Comparison of ENCODE assay signal across 16 cellular contexts in the genomic region with DNA sequence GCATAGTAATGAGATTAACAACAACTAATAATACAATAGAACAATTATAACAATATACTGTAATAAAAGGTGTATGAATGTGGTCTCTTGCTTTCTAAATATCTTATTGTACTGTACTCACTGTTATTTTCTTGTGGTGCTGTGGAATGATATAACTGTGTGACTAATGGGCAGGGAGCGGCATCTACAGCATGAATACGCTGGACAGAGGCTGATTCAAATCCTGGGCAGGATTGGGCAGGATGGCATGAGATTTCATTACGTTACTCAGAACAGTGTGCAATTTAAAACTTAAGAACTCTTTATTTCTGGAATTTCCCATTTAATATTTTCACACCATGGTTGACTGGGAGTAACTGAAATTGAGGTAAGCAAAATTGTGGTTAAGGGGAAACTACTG.
A peak's percentile ranks its signal among the peaks of the same experiment; 100 is the strongest.
DNase-seq lines count a peak whose midpoint lies in the region; ATAC-seq and TF ChIP-seq lines count a peak whose summit lies in the region.
"Had no signal": no experiment of that assay in that cellular context is flagged by ENCODE, and none has a peak within 500 bp of the region (broad histone marks: within the 10 kb centered on the region; RNA-seq: fewer than 3 reads in every experiment).

No MANE protein-coding gene starts in this region.

- no peaks in the 10 kb centered on the region for H3K9me3 ChIP-seq in mammary epithelial cell (replicated peaks; ENCODE audit: insufficient read depth, low read length)

- H4K5ac ChIP-seq in mesendoderm (ENCODE audit: low read length) = no peak overlapping the region

- H2BK15ac ChIP-seq in mesendoderm (replicated peaks; ENCODE audit: low read depth) = no peak overlapping the region

- no peak overlapping the region for H3K4ac ChIP-seq in mesendoderm (ENCODE audit: low read depth, low read length)

- no TSS peak for BruUV-seq in mammary epithelial cell (replicated peaks; lab: Mats Ljungman, UMichigan)

- CTCF ChIA-PET in mammary epithelial cell (lab: Charles Lee; ENCODE audit: low non-redundant PET) = no interaction called here

- DNase-seq in ELR (ENCODE audit: low read depth) (peak; percentile 73), LHCN-M2 (ENCODE audit: low read depth) (peak; percentile 75), mammary epithelial cell (peak; percentile 94), myocyte (ENCODE audit: low read depth) (peak; percentile 53), GOT3 (lab: John Stamatoyannopoulos, UW) (no peak), mesendoderm (no peak)
- DNase-seq: Calu3, DMS79, GDM1, H7, NCI-H1092, NCI-H1694, NCI-H774 had no signal

- H3K27ac ChIP-seq in mammary epithelial cell (ENCODE audit: insufficient read depth, low read depth, low read length) (peak overlapping the region; percentile 82), mesendoderm (ENCODE audit: low read depth, low read length) (no peak overlapping the region)
- H3K27ac ChIP-seq: A549 had no signal

- no peak overlapping the region for H2AK5ac ChIP-seq in mesendoderm (ENCODE audit: low read length)

- no peak overlapping the region for H3K23ac ChIP-seq in mesendoderm (ENCODE audit: low read length)

- no peak overlapping the region for H3K56ac ChIP-seq in mesendoderm (ENCODE audit: low read length)

- TF ChIP-seq CTCF in mammary epithelial cell (conservative IDR thresholded peaks at IDR 0.05 in 1 of 2, IDR thresholded peaks at IDR 0.05 in 1 of 2; ENCODE audit: extremely low read depth in 1 of 2, insufficient read depth in 1 of 2, low read depth in 1 of 2, low read length in 2 of 2) = no peak

- no peaks in the 10 kb centered on the region for H3K79me1 ChIP-seq in mesendoderm (ENCODE audit: low read length)

- H3K79me2 ChIP-seq in mammary epithelial cell (ENCODE audit: insufficient read depth, low read length) (no peaks in the 10 kb centered on the region), mesendoderm (ENCODE audit: control insufficient read depth, insufficient read depth, low read length) (no peaks in the 10 kb centered on the region)

- H4K8ac ChIP-seq in mesendoderm (ENCODE audit: low read depth, low read length) = no peak overlapping the region

- no peak overlapping the region for H3K18ac ChIP-seq in mesendoderm (ENCODE audit: low read length)

- H2AFZ ChIP-seq in mammary epithelial cell (ENCODE audit: low read depth, low read length) = no peak overlapping the region

- no peak for ATAC-seq in activated CD4-positive, CD25-positive, alpha-beta regulatory T cell treated with anti-CD3 and anti-CD28 coated beads, Interleukin-2, amount 50 U/mL, for 24 hours
- ATAC-seq in HG02885 (IDR thresholded peaks at IDR 0.05; ENCODE audit: poor library complexity, unreplicated experiment) = no peak
- ATAC-seq: A549 had no signal

- intact Hi-C loops in mammary epithelial cell (cut with micrococcal nuclease) = loop anchor here (5.0 kb wide), 1 partner anchor 67 kb away; no protein-coding TSS in a partner anchor

- peak overlapping the region; percentile 63 for H3K4me2 ChIP-seq in mammary epithelial cell (ENCODE audit: insufficient read depth, low read depth, low read length)
- no peak overlapping the region for H3K4me2 ChIP-seq in mesendoderm (ENCODE audit: low read length)
- H3K4me2 ChIP-seq: A549 had no signal

- H3K9ac ChIP-seq in mammary epithelial cell (ENCODE audit: insufficient read depth, low read length) (no peak overlapping the region), mesendoderm (ENCODE audit: low read length) (no peak overlapping the region)

- H3K36me3 ChIP-seq in mammary epithelial cell (ENCODE audit: insufficient read depth, low read length) = no peaks in the 10 kb centered on the region
- H3K36me3 ChIP-seq in mesendoderm (ENCODE audit: control insufficient read depth, insufficient read depth, low read length) = no peaks in the 10 kb centered on the region

- H3K4me3 ChIP-seq in mammary epithelial cell (replicated peaks in 1 of 3; ENCODE audit: insufficient read depth in 1 of 3, low read depth in 2 of 3, low read length in 3 of 3) (no peak overlapping the region), mesendoderm (ENCODE audit: low read length) (no peak overlapping the region)
- H3K4me3 ChIP-seq: A549 had no signal

- H3K27me3 ChIP-seq in mammary epithelial cell (ENCODE audit: insufficient read depth, low read length) (no peaks in the 10 kb centered on the region), mesendoderm (ENCODE audit: insufficient read depth, low read length, poor library complexity) (no peaks in the 10 kb centered on the region)

- WGBS in mammary epithelial cell (ENCODE audit: low coverage, missing lambda C conversion rate) = 0% methylated on average over 3 of the region's 3 CpGs
- WGBS in mesendoderm (ENCODE audit: extremely low coverage, insufficient coverage, low lambda C conversion rate) = no CpG with 5 or more reads among the region's 3 CpGs

- in situ Hi-C loops in mammary epithelial cell (cut with MboI; ENCODE audit: low sequenced_read_pairs in 2 of 2) = no loop called here

- no peak overlapping the region for H2BK120ac ChIP-seq in mesendoderm (ENCODE audit: low read depth, low read length)

- H2BK5ac ChIP-seq in mesendoderm (ENCODE audit: low read length) = no peak overlapping the region

- H3K4me1 ChIP-seq in mammary epithelial cell (ENCODE audit: insufficient read depth, low read length) (peaks cover 18% of the 10 kb centered on the region), mesendoderm (ENCODE audit: control insufficient read depth, low read depth, low read length) (no peaks in the 10 kb centered on the region)

- H4K20me1 ChIP-seq in mammary epithelial cell (ENCODE audit: insufficient read depth, low read length) = no peaks in the 10 kb centered on the region

- dilution Hi-C loops in mammary epithelial cell (cut with HindIII; ENCODE audit: low sequenced_read_pairs) = no loop called here

Comparison
In these comparisons a context has a peak if more than half of its experiments do, and no peak if none do; other contexts are left out.
1. DNase-seq: peak in ELR (single experiment), LHCN-M2 (single experiment), mammary epithelial cell (single experiment) and myocyte (single experiment); none in GOT3 (single experiment) and mesendoderm (single experiment).